9 cellular contexts compared by ENCODE assay signal in genomic region chr18:3597159-3597977, GRCh38.
DNase-seq lines count a peak whose midpoint lies in the region; TF ChIP-seq lines count a peak whose summit lies in the region.
"Had no signal": no experiment of that assay in that cellular context is flagged by ENCODE, and none has a peak within 500 bp of the region (broad histone marks: within the 10 kb centered on the region; RNA-seq: fewer than 3 reads in every experiment).

No MANE protein-coding gene starts in this region.

- H3K27me3 ChIP-seq in AG04450 (ENCODE audit: control insufficient read depth, insufficient read depth, low read length), result no peaks in the 10 kb centered on the region
- no peaks in the 10 kb centered on the region for H3K27me3 ChIP-seq in NT2/D1 (ENCODE audit: insufficient read depth, insufficient read length)
- no peaks in the 10 kb centered on the region for H3K27me3 ChIP-seq in neural progenitor cell

- H3K4me1 Mint-ChIP-seq in neural progenitor cell, result peaks cover 66% of the 10 kb centered on the region

- H3K9me3 ChIP-seq in AG04450 (ENCODE audit: control insufficient read depth, insufficient read depth, low read length) (no peaks in the 10 kb centered on the region), NT2/D1 (ENCODE audit: insufficient read depth, low read length) (no peaks in the 10 kb centered on the region), neural progenitor cell (ENCODE audit: low read depth) (no peaks in the 10 kb centered on the region)

- H3K4me1 ChIP-seq in NT2/D1 (ENCODE audit: insufficient read depth, insufficient read length), result peaks cover 10% of the 10 kb centered on the region
- H3K4me1 ChIP-seq in neural progenitor cell, result peaks cover 47% of the 10 kb centered on the region

- H3K9me3 Mint-ChIP-seq in neural progenitor cell, result no peaks in the 10 kb centered on the region

- H3K36me3 Mint-ChIP-seq in neural progenitor cell, result peaks cover 4% of the 10 kb centered on the region

- DNase-seq in AG04450 (ENCODE audit: low read depth, low spot score), result no peak
- no peak for DNase-seq in NT2/D1 (ENCODE audit: low read depth, low spot score)
- DNase-seq in dermis blood vessel endothelial cell, result peak; percentile 38
- DNase-seq in neural progenitor cell (ENCODE audit: low spot score), result no peak
- DNase-seq in NCI-H146 (lab: John Stamatoyannopoulos, UW), result no peak
- DNase-seq in mesenteric fat pad (ENCODE audit: low spot score), result no peak
- no peak for DNase-seq in SIG-M5 (lab: John Stamatoyannopoulos, UW)
- DNase-seq in ACHN, result no peak
- DNase-seq: NK-92 treated with Interleukin-12 subunit alpha and Interleukin-12 subunit beta, amount 100 ng/mL, for 24 hours had no signal

- in situ Hi-C loops in ACHN (cut with HindIII; ENCODE audit: low pct_ligation_motif_present, low pct_unique_long_range_greater_than_20kb, low sequenced_read_pairs), result no loop called here

- peak overlapping the region; percentile 83 for H3K4me2 ChIP-seq in neural progenitor cell

- peaks cover 13% of the 10 kb centered on the region for H3K79me2 ChIP-seq in neural progenitor cell (ENCODE audit: low read depth)

- H4K20me1 ChIP-seq in neural progenitor cell (ENCODE audit: low read depth), result no peaks in the 10 kb centered on the region

- peak overlapping the region; percentile 77 for H3K4me3 Mint-ChIP-seq in neural progenitor cell

- H3K27ac ChIP-seq in AG04450 (ENCODE audit: low read depth, low read length) (peak overlapping the region; percentile 100), neural progenitor cell (no peak overlapping the region)

- no peak overlapping the region for H2AFZ ChIP-seq in neural progenitor cell (replicated peaks)

- peak overlapping the region; percentile 96 for H3K27ac Mint-ChIP-seq in neural progenitor cell

- H3K36me3 ChIP-seq in NT2/D1 (ENCODE audit: insufficient read depth, insufficient read length, low read length) (peaks cover 14% of the 10 kb centered on the region), neural progenitor cell (no peaks in the 10 kb centered on the region)

- peaks cover 4% of the 10 kb centered on the region for H3K27me3 Mint-ChIP-seq in neural progenitor cell (ENCODE audit: insufficient read depth, low read depth)

- H3K4me3 ChIP-seq in AG04450 (ENCODE audit: low read depth, low read length) (no peak overlapping the region; the same call in 1 of the 2 replicates), NT2/D1 (ENCODE audit: insufficient read length, low read depth) (no peak overlapping the region), neural progenitor cell (no peak overlapping the region)

- no peak for TF ChIP-seq CTCF in AG04450 (IDR thresholded peaks at IDR 0.05; ENCODE audit: low read depth, low read length)
- TF ChIP-seq CTCF in neural progenitor cell (IDR thresholded peaks at IDR 0.05), result no peak

- POLR2A ChIA-PET in AG04450 (lab: Yijun Ruan, JAX), result no interaction called here

- H3K9ac ChIP-seq in NT2/D1 (ENCODE audit: insufficient read length, low read depth), result peak overlapping the region; percentile 17
- H3K9ac ChIP-seq in neural progenitor cell, result no peak overlapping the region

- peaks cover 54% of the 10 kb centered on the region for H3F3A ChIP-seq in neural progenitor cell (ENCODE audit: low read depth)

- CTCF ChIA-PET in AG04450 (lab: Charles Lee), result interaction anchor here (0.5 to 1.3 kb wide), 2 partner anchors 26 to 315 kb away, joined by 4 to 6 read pairs; no protein-coding TSS in a partner anchor
